8 cellular contexts compared by ENCODE assay signal in the genomic region with DNA sequence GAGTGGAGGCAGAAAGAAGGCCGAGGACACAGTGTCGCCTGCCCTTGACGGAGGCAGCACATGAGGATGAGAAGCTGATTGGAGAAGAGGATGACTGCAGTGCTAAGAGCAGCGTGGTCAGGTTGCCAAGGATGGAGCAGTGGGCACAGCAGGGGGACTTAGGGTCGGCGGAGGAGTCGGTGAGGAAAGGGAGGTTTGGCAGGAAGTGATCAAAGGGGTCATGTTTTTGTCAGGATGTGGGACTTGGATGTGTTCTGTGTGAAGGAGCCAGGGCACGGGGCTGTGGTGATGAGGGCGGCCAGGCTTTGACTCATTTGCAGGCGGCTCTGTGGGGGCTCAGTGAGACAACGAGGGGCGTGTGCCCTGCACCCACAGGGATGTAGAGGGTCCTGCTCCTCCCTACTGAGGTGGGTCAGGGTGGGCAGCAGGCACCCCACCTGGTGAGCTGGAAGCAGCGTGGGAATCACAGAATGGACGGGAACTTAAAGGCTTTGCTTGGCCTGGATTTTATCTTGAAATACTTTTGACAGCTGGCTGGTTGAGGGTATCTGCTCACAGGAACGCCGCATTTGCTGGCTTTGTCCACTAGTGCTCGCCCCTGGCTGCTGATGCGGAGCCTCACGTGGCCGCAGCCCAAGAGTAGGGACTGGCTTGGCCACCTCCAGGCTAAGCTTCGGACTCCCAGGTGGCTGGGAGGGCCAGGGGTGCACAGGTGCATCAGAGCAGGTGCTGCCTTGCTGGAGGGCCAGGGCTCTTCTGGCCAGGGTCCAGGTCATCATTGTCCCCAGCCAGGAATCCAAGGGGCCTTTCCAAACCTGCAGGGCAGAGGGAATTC. TPM values are rescaled to one million over a fixed set of nuclear protein-coding genes. Genes with fewer than 3 reads are reported as not detected.
DNase-seq lines count a peak whose midpoint lies in the region; ATAC-seq lines count a peak whose summit lies in the region.

No MANE protein-coding gene starts in this region.

- POLR2A ChIA-PET in activated CD4-positive, alpha-beta T cell treated with anti-CD3 and anti-CD28 coated beads for 36 hours (lab: Charles Lee) = interaction anchor here (0.5 kb wide), 1 partner anchor 23 kb away, joined by 4 read pairs; no protein-coding TSS in a partner anchor

- H3K36me3 ChIP-seq in thymus (ENCODE audit: control insufficient read depth, insufficient read depth) = peaks cover 78% of the 10 kb centered on the region
- peaks cover 8% of the 10 kb centered on the region for H3K36me3 ChIP-seq in H7 (replicated peaks; ENCODE audit: control insufficient read depth, insufficient read depth, low read length)

- peaks cover 26% of the 10 kb centered on the region for H3K36me3 Mint-ChIP-seq in activated CD4-positive, alpha-beta T cell treated with anti-CD3 and anti-CD28 coated beads for 36 hours (ENCODE audit: low read depth)
- H3K36me3 Mint-ChIP-seq in T-helper 2 cell treated with Interferon-gamma antibody and Interleukin-4, amounts not matched to agents 5 μg/mL and 100 μg/mL, for 36 hours (ENCODE audit: low read depth) = peaks cover 25% of the 10 kb centered on the region

- peak overlapping the region; percentile 87 for H3K27ac Mint-ChIP-seq in activated CD4-positive, alpha-beta T cell treated with anti-CD3 and anti-CD28 coated beads for 36 hours
- peak overlapping the region; percentile 84 for H3K27ac Mint-ChIP-seq in T-helper 2 cell treated with Interferon-gamma antibody and Interleukin-4, amounts not matched to agents 5 μg/mL and 100 μg/mL, for 36 hours

- CTCF ChIA-PET in activated CD4-positive, alpha-beta T cell treated with anti-CD3 and anti-CD28 coated beads for 36 hours (lab: Charles Lee) = interaction anchor here (0.7 to 3.0 kb wide), 4 partner anchors 13 to 18 kb away, joined by 3 to 16 read pairs (median 6); no protein-coding TSS in a partner anchor

- WGBS in thymus = 77% methylated on average over 21 of the region's 21 CpGs

- H3K4me3 Mint-ChIP-seq in activated CD4-positive, alpha-beta T cell treated with anti-CD3 and anti-CD28 coated beads for 36 hours = no peak overlapping the region
- peak overlapping the region; percentile 18 for H3K4me3 Mint-ChIP-seq in T-helper 2 cell treated with Interferon-gamma antibody and Interleukin-4, amounts not matched to agents 5 μg/mL and 100 μg/mL, for 36 hours

- no peaks in the 10 kb centered on the region for H3K4me1 ChIP-seq in thymus (ENCODE audit: control insufficient read depth, insufficient read depth, low read length)

- H3K27me3 ChIP-seq in thymus (ENCODE audit: control insufficient read depth, insufficient read depth) (no peaks in the 10 kb centered on the region), H7 (ENCODE audit: control insufficient read depth, insufficient read depth, low read length) (no peaks in the 10 kb centered on the region)

- H3K4me3 ChIP-seq in thymus (ENCODE audit: low read length) (no peak overlapping the region), H7 (ENCODE audit: insufficient read depth, low read depth, low read length) (no peak overlapping the region)

- no peaks in the 10 kb centered on the region for H3K9me3 Mint-ChIP-seq in activated CD4-positive, alpha-beta T cell treated with anti-CD3 and anti-CD28 coated beads for 36 hours (ENCODE audit: low read depth)
- no peaks in the 10 kb centered on the region for H3K9me3 Mint-ChIP-seq in T-helper 2 cell treated with Interferon-gamma antibody and Interleukin-4, amounts not matched to agents 5 μg/mL and 100 μg/mL, for 36 hours

- H3K27ac ChIP-seq in thymus (ENCODE audit: low read depth) = peak overlapping the region; percentile 68

- no peaks in the 10 kb centered on the region for H3K27me3 Mint-ChIP-seq in activated CD4-positive, alpha-beta T cell treated with anti-CD3 and anti-CD28 coated beads for 36 hours
- H3K27me3 Mint-ChIP-seq in T-helper 2 cell treated with Interferon-gamma antibody and Interleukin-4, amounts not matched to agents 5 μg/mL and 100 μg/mL, for 36 hours (ENCODE audit: low read depth) = no peaks in the 10 kb centered on the region

- no peaks in the 10 kb centered on the region for H3K9me3 ChIP-seq in thymus (ENCODE audit: control insufficient read depth)

- peak; percentile 16 for ATAC-seq in activated CD4-positive, alpha-beta T cell treated with anti-CD3 and anti-CD28 coated beads for 36 hours
- peak; percentile 19 for ATAC-seq in Right ventricle myocardium superior (ENCODE audit: poor library complexity)

- intact Hi-C loops in activated CD4-positive, alpha-beta T cell treated with anti-CD3 and anti-CD28 coated beads for 36 hours (cut with DNase I, micrococcal nuclease) = loop anchor here in 1 of 2 experiments (1.0 kb wide), 1 partner anchor 151 kb away; no protein-coding TSS in a partner anchor
- intact Hi-C loops in Right ventricle myocardium superior (cut with DNase I) = no loop called here

- peak; percentile 46 for DNase-seq in activated CD4-positive, alpha-beta T cell treated with anti-CD3 and anti-CD28 coated beads for 36 hours
- no peak for DNase-seq in activated CD4-positive, alpha-beta T cell treated with anti-CD3 and anti-CD28 coated beads for 1 hour
- DNase-seq in T-helper 2 cell treated with Interferon-gamma antibody and Interleukin-4, amounts not matched to agents 5 μg/mL and 100 μg/mL, for 36 hours (ENCODE audit: low spot score) = no peak
- DNase-seq in Right ventricle myocardium superior = no peak
- DNase-seq in H7 = no peak
- DNase-seq in NOMO-1 treated with DMSO at 0.1 percent for 48 hours (lab: John Stamatoyannopoulos, UW; ENCODE audit: unreplicated experiment) = no peak
- DNase-seq in epidermal melanocyte (ENCODE audit: insufficient read length, low spot score) = no peak

- peaks cover 36% of the 10 kb centered on the region for H3K4me1 Mint-ChIP-seq in activated CD4-positive, alpha-beta T cell treated with anti-CD3 and anti-CD28 coated beads for 36 hours
- peaks cover 16% of the 10 kb centered on the region for H3K4me1 Mint-ChIP-seq in T-helper 2 cell treated with Interferon-gamma antibody and Interleukin-4, amounts not matched to agents 5 μg/mL and 100 μg/mL, for 36 hours (ENCODE audit: low read depth)

RNA-seq across cellular contexts. Expression of gene MPG, which starts 6.0 kb away (rescaled TPM):
- 10 to 100 TPM; 47.0 to 57.0 TPM for total RNA-seq in activated CD4-positive, alpha-beta T cell treated with anti-CD3 and anti-CD28 coated beads for 36 hours
- 31.6 TPM for total RNA-seq in Right ventricle myocardium superior
- polyA plus RNA-seq in thymus = 58.1 TPM
- total RNA-seq in H7 (2014; rRNA removed; shearing (Covaris generic)) = 140 and 181 TPM in 2 replicates

RNA-seq across cellular contexts. Expression of gene RHBDF1, which starts 11.6 kb away (rescaled TPM):
- total RNA-seq in activated CD4-positive, alpha-beta T cell treated with anti-CD3 and anti-CD28 coated beads for 36 hours = under 1 TPM in 1 of 2 experiments, not detected in 1; 0.40 TPM
- total RNA-seq in Right ventricle myocardium superior = 16.6 TPM
- polyA plus RNA-seq in thymus = 10.7 TPM
- total RNA-seq in H7 (2014; rRNA removed; shearing (Covaris generic)) = 38.2 and 42.5 TPM in 2 replicates

RNA-seq across cellular contexts. Expression of gene SNRNP25, which starts 30.4 kb away (rescaled TPM):
- total RNA-seq in activated CD4-positive, alpha-beta T cell treated with anti-CD3 and anti-CD28 coated beads for 36 hours = 10 to 100 TPM; 42.5 to 50.0 TPM
- total RNA-seq in Right ventricle myocardium superior = 79.9 TPM
- 23.3 TPM for polyA plus RNA-seq in thymus
- total RNA-seq in H7 (2014; rRNA removed; shearing (Covaris generic)) = 39.5 and 52.9 TPM in 2 replicates

RNA-seq across cellular contexts. Expression of gene POLR3K, which starts 30.6 kb away (rescaled TPM):
- total RNA-seq in activated CD4-positive, alpha-beta T cell treated with anti-CD3 and anti-CD28 coated beads for 36 hours = 10 to 100 TPM; 31.9 to 46.8 TPM
- total RNA-seq in Right ventricle myocardium superior = 11.1 TPM
- polyA plus RNA-seq in thymus = 10.6 TPM
- 11.0 and 13.5 TPM in 2 replicates for total RNA-seq in H7 (2014; rRNA removed; shearing (Covaris generic))

RNA-seq across cellular contexts. Expression of gene NPRL3, which starts 54.5 kb away (rescaled TPM):
- total RNA-seq in activated CD4-positive, alpha-beta T cell treated with anti-CD3 and anti-CD28 coated beads for 36 hours = 10 to 100 TPM; 49.1 to 53.9 TPM
- total RNA-seq in Right ventricle myocardium superior = 19.2 TPM
- 16.7 TPM for polyA plus RNA-seq in thymus
- 9.9 and 10.9 TPM in 2 replicates for total RNA-seq in H7 (2014; rRNA removed; shearing (Covaris generic))

Comparison
In these comparisons a context has a peak if more than half of its experiments do, and no peak if none do; other contexts are left out.
1. RNA of gene RHBDF1, which starts 11.6 kb away (total RNA-seq): 38.2 to 42.5 TPM in H7 and 16.6 TPM in Right ventricle myocardium superior (single experiment); 0.40 TPM in activated CD4-positive, alpha-beta T cell treated with anti-CD3 and anti-CD28 coated beads for 36 hours; every median in the first group is over 10 times any median in the second.